In the genomic region with DNA sequence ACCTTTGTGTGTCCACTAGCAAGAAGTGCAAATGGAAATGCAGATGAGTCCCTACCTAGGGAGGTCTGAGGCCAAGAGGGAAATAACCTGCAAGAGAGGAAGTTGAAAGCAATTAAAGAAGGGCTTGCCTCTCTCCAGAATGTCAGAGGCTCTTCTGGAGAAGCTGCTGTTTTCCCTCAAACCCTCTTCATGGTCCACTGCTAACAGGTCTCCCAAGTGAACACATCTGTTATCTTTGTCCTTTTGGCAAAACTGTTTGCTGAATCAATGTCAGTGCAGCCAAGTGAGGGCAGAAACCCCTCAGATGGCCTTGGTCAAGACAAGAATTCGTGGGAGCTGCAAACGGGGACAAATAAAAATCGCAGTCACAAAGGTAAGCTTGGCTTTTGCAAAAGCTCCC, we compare ENCODE assay signal across 26 cellular contexts.
"Had no signal": no experiment of that assay in that cellular context is flagged by ENCODE, and none has a peak within 500 bp of the region (broad histone marks: within the 10 kb centered on the region; RNA-seq: fewer than 3 reads in every experiment).

No MANE protein-coding gene starts in this region.

- H3K27ac ChIP-seq: dorsolateral prefrontal cortex, gastrocnemius medialis, left lung, prostate gland, right atrium auricular region, suprapubic skin, transverse colon, upper lobe of right lung, uterus had no signal

- ATAC-seq: gastrocnemius medialis; left lung; naive thymus-derived CD4-positive, alpha-beta T cell; sciatic nerve; stimulated activated naive CD8-positive, alpha-beta T cell treated with anti-CD3 and anti-CD28 coated beads, Interleukin-15, amount 100 ng/mL, for 72 hours; upper lobe of right lung had no signal

- H3K9me3 ChIP-seq: gastrocnemius medialis, left lung, prostate gland, suprapubic skin, transverse colon, upper lobe of right lung, uterus had no signal

- H3K27ac Mint-ChIP-seq: naive thymus-derived CD4-positive, alpha-beta T cell; nephron; stimulated activated naive CD8-positive, alpha-beta T cell treated with anti-CD3 and anti-CD28 coated beads, Interleukin-15, amount 100 ng/mL, for 72 hours had no signal

- H3K9me3 Mint-ChIP-seq: nephron; stimulated activated naive CD8-positive, alpha-beta T cell treated with anti-CD3 and anti-CD28 coated beads, Interleukin-15, amount 100 ng/mL, for 72 hours had no signal

- H3K27me3 ChIP-seq: dorsolateral prefrontal cortex, gastrocnemius medialis, left lung, right atrium auricular region, suprapubic skin, transverse colon, upper lobe of right lung, uterus had no signal

- H3K36me3 ChIP-seq: gastrocnemius medialis, left lung, prostate gland, right atrium auricular region, suprapubic skin, transverse colon, upper lobe of right lung, uterus had no signal

- FAIRE-seq: kidney had no signal

- DNase-seq: dorsolateral prefrontal cortex; effector CD4-positive, alpha-beta T cell; foreskin fibroblast; gastrocnemius medialis; head of caudate nucleus; kidney; left lung; mesenchymal stem cell; midbrain; naive thymus-derived CD4-positive, alpha-beta T cell; nucleus accumbens; stimulated activated CD4-positive, alpha-beta T cell treated with anti-CD3 and anti-CD28 coated beads, Interleukin-12 subunit alpha, Interleukin-12 subunit beta, amount 100 ng/mL, for 4 hours; stimulated activated CD4-positive, alpha-beta T cell treated with anti-CD3 and anti-CD28 coated beads, Interleukin-1b, Interleukin-23, amount 100 ng/mL, for 48 hours; stimulated activated CD4-positive, alpha-beta T cell treated with anti-CD3 and anti-CD28 coated beads, Interleukin-4, amount 100 ng/mL, for 1 hour; stimulated activated CD8-positive, alpha-beta memory T cell treated with anti-CD3 and anti-CD28 coated beads, Interleukin-4, amount 100 ng/mL, for 48 hours; stimulated activated naive CD4-positive, alpha-beta T cell; stimulated activated naive CD8-positive, alpha-beta T cell treated with anti-CD3 and anti-CD28 coated beads, Interleukin-15, amount 100 ng/mL, for 72 hours; transverse colon; upper lobe of right lung; uterus had no signal

- H3K4me3 Mint-ChIP-seq: naive thymus-derived CD4-positive, alpha-beta T cell; nephron; stimulated activated naive CD8-positive, alpha-beta T cell treated with anti-CD3 and anti-CD28 coated beads, Interleukin-15, amount 100 ng/mL, for 72 hours had no signal

- H3K36me3 Mint-ChIP-seq: naive thymus-derived CD4-positive, alpha-beta T cell had no signal

- H3K4me1 ChIP-seq: gastrocnemius medialis, left lung, prostate gland, right atrium auricular region, suprapubic skin, transverse colon, upper lobe of right lung, uterus had no signal

- H3K4me1 Mint-ChIP-seq: naive thymus-derived CD4-positive, alpha-beta T cell; stimulated activated naive CD8-positive, alpha-beta T cell treated with anti-CD3 and anti-CD28 coated beads, Interleukin-15, amount 100 ng/mL, for 72 hours had no signal

- H3K4me2 ChIP-seq: smooth muscle cell had no signal

- H3K4me3 ChIP-seq: dorsolateral prefrontal cortex, gastrocnemius medialis, left lung, prostate gland, right atrium auricular region, smooth muscle cell, suprapubic skin, transverse colon, upper lobe of right lung, uterus had no signal
